In genomic region chr2:114919985-114920384, GRCh38 we compare ENCODE assay signal across 1 cellular context.
TF ChIP-seq lines count a peak whose summit lies in the region.

No MANE protein-coding gene starts in this region.

TF ChIP-seq in SK-N-SH treated with all-trans-retinoic acid at 6 μM for 48 hours, 23 proteins besides CTCF, POLR2A, EP300 and RAD21 (continued from another document):
- TF ChIP-seq ZFP3 (CRISPR knock-in tag; IDR thresholded peaks at IDR 0.05) (no peak), BACH2 (CRISPR knock-in tag; IDR thresholded peaks at IDR 0.05; ENCODE audit: borderline replicate concordance) (no peak), POU6F1 (CRISPR knock-in tag; IDR thresholded peaks at IDR 0.05; ENCODE audit: borderline replicate concordance, low read depth) (no peak), TSHZ2 (CRISPR knock-in tag; IDR thresholded peaks at IDR 0.05) (no peak), ARNTL (CRISPR knock-in tag; IDR thresholded peaks at IDR 0.05; ENCODE audit: borderline replicate concordance, low read depth) (no peak), SNAI2 (CRISPR knock-in tag; IDR thresholded peaks at IDR 0.05) (no peak), TCF4 (CRISPR knock-in tag; IDR thresholded peaks at IDR 0.05; ENCODE audit: borderline replicate concordance) (no peak), ZNF565 (CRISPR knock-in tag; conservative IDR thresholded peaks at IDR 0.05; ENCODE audit: low read depth) (no peak), PPARA (CRISPR knock-in tag; IDR thresholded peaks at IDR 0.05; ENCODE audit: borderline replicate concordance) (no peak), ZNF70 (CRISPR knock-in tag; IDR thresholded peaks at IDR 0.05) (no peak), CSRNP3 (CRISPR knock-in tag; IDR thresholded peaks at IDR 0.05) (no peak), CREB5 (CRISPR knock-in tag; IDR thresholded peaks at IDR 0.05; ENCODE audit: low read depth) (no peak)
